1 cellular context compared by ENCODE assay signal in the genomic region with DNA sequence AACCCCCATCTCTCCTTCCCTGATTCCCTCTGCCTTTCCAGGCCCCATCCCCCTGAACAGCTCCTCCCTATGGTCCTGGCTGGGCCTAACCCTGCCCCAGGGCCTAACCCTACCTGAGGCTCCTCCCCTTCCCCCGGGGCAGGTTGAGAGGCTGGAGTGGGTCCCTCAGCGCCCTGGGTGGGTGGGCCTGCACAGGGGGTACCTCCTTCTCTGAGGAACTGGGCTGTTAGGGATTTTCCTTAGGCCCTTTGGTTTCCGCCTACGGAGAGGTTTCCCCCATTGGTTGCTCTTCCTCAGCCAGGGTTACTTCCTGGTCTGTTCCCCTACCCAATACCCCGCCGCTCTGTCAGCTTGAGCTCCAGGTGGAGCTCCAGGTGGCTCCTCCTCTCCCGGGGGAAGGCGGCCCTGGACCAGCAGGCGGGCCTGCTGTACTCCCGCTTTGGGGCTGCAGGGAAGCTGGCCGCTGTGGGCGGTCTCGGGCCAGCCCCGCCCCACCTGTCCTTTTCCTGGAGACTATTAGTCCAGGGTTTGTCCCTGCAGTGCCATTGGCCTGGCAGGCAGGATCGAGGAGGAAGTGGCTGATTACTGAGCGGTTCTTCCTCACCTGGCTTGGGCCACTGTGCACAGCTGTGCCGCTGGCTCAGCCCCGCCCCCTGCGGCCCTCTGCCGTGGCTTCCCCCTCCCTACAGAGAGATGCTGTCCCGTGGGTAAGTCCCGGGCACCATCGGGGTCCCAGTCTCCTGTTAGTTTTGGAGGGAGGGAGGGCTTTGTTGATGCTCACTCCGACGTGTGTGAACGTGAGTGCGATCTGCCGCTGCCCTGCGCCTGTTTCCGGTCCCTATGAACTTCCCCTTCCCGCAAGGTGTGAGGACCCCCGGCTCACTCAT.
TF ChIP-seq lines count a peak whose summit lies in the region.

No MANE protein-coding gene starts in this region.

TF ChIP-seq in HepG2, 621 proteins besides CTCF, POLR2A, EP300 and RAD21 (continued from another document and continues in another):
- TF ChIP-seq ZNF407 (CRISPR knock-in tag; IDR thresholded peaks at IDR 0.05; ENCODE audit: not compliant biosample characterization) (peak; percentile 16), MAFF (IDR thresholded peaks at IDR 0.05; ENCODE audit: low read depth, low read length) (no peak), RBM39 (IDR thresholded peaks at IDR 0.05; ENCODE audit: low read depth, low read length, poor library complexity, severe bottlenecking) (peak; percentile 78), TRIM22 (IDR thresholded peaks at IDR 0.05) (no peak), MIER3 (CRISPR knock-in tag; IDR thresholded peaks at IDR 0.05; ENCODE audit: borderline replicate concordance) (0 out of 2 replicates have a peak, but pooled peaks have one; percentile 34), ZNF772 (CRISPR knock-in tag; IDR thresholded peaks at IDR 0.05) (peak; percentile 39), ZNF350 (CRISPR knock-in tag; IDR thresholded peaks at IDR 0.05; ENCODE audit: borderline replicate concordance, low read depth) (peak; percentile 65; the same call in 1 of the 2 replicates), POLR2AphosphoS5 (IDR thresholded peaks at IDR 0.05; ENCODE audit: low read depth, low read length) (peak; percentile 89), ZNF546 (CRISPR knock-in tag; conservative IDR thresholded peaks at IDR 0.05) (0 out of 2 replicates have a peak, but pooled peaks have one; percentile 33), FOXA3 (CRISPR knock-in tag; IDR thresholded peaks at IDR 0.05) (peak; percentile 42; the same call in 1 of the 2 replicates), ZNF780A (CRISPR knock-in tag; IDR thresholded peaks at IDR 0.05) (no peak), NFIC (IDR thresholded peaks at IDR 0.05; ENCODE audit: low read length) (no peak), ZNF777 (CRISPR knock-in tag; IDR thresholded peaks at IDR 0.05) (0 out of 2 replicates have a peak, but pooled peaks have one; percentile 31), ZNF230 (CRISPR knock-in tag; IDR thresholded peaks at IDR 0.05) (no peak), IRF2 (CRISPR knock-in tag; IDR thresholded peaks at IDR 0.05) (no peak; the same call in 1 of the 2 replicates), NFYB (CRISPR knock-in tag; IDR thresholded peaks at IDR 0.05) (peak; percentile 76), WIZ (CRISPR knock-in tag; IDR thresholded peaks at IDR 0.05) (no peak), NFYC (CRISPR knock-in tag; IDR thresholded peaks at IDR 0.05) (peak; percentile 73), SP1 (IDR thresholded peaks at IDR 0.05) (no peak), SP1 (CRISPR knock-in tag; IDR thresholded peaks at IDR 0.05) (peak; percentile 78), ZFP1 (CRISPR knock-in tag; IDR thresholded peaks at IDR 0.05) (peak; percentile 81; the same call in 1 of the 2 replicates), MAX (IDR thresholded peaks at IDR 0.05) (peak; percentile 46; the same call in 1 of the 2 replicates), ZNF792 (CRISPR knock-in tag; IDR thresholded peaks at IDR 0.05) (peak; percentile 75), MYC (CRISPR knock-in tag; IDR thresholded peaks at IDR 0.05; ENCODE audit: borderline replicate concordance) (peak; percentile 42; the same call in 1 of the 2 replicates), PPARG (CRISPR knock-in tag; conservative IDR thresholded peaks at IDR 0.05) (peak; percentile 48)
- TF ChIP-seq, protein P1, sequence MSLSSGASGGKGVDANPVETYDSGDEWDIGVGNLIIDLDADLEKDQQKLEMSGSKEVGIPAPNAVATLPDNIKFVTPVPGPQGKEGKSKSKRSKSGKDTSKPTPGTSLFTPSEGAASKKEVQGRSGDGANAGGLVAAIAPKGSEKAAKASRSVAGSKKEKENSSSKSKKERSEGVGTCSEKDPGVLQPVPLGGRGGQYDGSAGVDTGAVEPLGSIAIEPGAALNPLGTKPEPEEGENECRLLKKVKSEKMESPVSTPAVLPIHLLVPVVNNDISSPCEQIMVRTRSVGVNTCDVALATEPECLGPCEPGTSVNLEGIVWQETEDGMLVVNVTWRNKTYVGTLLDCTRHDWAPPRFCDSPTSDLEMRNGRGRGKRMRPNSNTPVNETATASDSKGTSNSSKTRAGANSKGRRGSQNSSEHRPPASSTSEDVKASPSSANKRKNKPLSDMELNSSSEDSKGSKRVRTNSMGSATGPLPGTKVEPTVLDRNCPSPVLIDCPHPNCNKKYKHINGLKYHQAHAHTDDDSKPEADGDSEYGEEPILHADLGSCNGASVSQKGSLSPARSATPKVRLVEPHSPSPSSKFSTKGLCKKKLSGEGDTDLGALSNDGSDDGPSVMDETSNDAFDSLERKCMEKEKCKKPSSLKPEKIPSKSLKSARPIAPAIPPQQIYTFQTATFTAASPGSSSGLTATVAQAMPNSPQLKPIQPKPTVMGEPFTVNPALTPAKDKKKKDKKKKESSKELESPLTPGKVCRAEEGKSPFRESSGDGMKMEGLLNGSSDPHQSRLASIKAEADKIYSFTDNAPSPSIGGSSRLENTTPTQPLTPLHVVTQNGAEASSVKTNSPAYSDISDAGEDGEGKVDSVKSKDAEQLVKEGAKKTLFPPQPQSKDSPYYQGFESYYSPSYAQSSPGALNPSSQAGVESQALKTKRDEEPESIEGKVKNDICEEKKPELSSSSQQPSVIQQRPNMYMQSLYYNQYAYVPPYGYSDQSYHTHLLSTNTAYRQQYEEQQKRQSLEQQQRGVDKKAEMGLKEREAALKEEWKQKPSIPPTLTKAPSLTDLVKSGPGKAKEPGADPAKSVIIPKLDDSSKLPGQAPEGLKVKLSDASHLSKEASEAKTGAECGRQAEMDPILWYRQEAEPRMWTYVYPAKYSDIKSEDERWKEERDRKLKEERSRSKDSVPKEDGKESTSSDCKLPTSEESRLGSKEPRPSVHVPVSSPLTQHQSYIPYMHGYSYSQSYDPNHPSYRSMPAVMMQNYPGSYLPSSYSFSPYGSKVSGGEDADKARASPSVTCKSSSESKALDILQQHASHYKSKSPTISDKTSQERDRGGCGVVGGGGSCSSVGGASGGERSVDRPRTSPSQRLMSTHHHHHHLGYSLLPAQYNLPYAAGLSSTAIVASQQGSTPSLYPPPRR (CRISPR knock-in tag; IDR thresholded peaks at IDR 0.05; ENCODE audit: borderline replicate concordance), result peak; percentile 34; the same call in 1 of the 2 replicates
- TF ChIP-seq, protein P2, sequence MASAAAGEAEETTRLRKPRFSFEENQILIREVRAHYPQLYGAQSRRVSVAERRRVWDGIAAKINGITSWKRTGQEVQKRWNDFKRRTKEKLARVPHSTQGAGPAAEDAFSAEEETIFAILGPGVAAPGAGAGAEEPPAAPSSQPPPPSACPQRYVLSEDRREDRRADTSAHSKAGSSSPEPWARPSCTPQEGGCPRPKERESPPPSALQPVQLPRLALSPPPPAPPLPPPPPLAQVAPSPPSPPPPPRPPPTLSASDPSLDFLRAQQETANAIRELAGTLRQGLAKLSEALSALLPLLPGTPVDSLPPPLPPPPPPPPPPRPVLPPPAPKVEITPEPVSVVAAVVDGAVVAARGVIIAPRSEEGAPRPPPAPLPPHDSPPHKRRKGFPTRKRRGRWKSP (CRISPR knock-in tag; IDR thresholded peaks at IDR 0.05), result peak; percentile 70; the same call in 1 of the 2 replicates
- TF ChIP-seq, protein P3, sequence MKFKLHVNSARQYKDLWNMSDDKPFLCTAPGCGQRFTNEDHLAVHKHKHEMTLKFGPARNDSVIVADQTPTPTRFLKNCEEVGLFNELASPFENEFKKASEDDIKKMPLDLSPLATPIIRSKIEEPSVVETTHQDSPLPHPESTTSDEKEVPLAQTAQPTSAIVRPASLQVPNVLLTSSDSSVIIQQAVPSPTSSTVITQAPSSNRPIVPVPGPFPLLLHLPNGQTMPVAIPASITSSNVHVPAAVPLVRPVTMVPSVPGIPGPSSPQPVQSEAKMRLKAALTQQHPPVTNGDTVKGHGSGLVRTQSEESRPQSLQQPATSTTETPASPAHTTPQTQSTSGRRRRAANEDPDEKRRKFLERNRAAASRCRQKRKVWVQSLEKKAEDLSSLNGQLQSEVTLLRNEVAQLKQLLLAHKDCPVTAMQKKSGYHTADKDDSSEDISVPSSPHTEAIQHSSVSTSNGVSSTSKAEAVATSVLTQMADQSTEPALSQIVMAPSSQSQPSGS (CRISPR knock-in tag; IDR thresholded peaks at IDR 0.05), result peak; percentile 54; the same call in 1 of the 2 replicates
- TF ChIP-seq, protein P4, sequence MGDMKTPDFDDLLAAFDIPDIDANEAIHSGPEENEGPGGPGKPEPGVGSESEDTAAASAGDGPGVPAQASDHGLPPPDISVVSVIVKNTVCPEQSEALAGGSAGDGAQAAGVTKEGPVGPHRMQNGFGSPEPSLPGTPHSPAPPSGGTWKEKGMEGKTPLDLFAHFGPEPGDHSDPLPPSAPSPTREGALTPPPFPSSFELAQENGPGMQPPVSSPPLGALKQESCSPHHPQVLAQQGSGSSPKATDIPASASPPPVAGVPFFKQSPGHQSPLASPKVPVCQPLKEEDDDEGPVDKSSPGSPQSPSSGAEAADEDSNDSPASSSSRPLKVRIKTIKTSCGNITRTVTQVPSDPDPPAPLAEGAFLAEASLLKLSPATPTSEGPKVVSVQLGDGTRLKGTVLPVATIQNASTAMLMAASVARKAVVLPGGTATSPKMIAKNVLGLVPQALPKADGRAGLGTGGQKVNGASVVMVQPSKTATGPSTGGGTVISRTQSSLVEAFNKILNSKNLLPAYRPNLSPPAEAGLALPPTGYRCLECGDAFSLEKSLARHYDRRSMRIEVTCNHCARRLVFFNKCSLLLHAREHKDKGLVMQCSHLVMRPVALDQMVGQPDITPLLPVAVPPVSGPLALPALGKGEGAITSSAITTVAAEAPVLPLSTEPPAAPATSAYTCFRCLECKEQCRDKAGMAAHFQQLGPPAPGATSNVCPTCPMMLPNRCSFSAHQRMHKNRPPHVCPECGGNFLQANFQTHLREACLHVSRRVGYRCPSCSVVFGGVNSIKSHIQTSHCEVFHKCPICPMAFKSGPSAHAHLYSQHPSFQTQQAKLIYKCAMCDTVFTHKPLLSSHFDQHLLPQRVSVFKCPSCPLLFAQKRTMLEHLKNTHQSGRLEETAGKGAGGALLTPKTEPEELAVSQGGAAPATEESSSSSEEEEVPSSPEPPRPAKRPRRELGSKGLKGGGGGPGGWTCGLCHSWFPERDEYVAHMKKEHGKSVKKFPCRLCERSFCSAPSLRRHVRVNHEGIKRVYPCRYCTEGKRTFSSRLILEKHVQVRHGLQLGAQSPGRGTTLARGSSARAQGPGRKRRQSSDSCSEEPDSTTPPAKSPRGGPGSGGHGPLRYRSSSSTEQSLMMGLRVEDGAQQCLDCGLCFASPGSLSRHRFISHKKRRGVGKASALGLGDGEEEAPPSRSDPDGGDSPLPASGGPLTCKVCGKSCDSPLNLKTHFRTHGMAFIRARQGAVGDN (CRISPR knock-in tag; IDR thresholded peaks at IDR 0.05), result peak; percentile 86
